ENCODE assay signal across 14 cellular contexts in genomic region chr5:31726952-31727351, GRCh38.
DNase-seq lines count a peak whose midpoint lies in the region; ATAC-seq and TF ChIP-seq lines count a peak whose summit lies in the region.
"Had no signal": no experiment of that assay in that cellular context is flagged by ENCODE, and none has a peak within 500 bp of the region (broad histone marks: within the 10 kb centered on the region; RNA-seq: fewer than 3 reads in every experiment).

No MANE protein-coding gene starts in this region.

- H3K4me1 ChIP-seq in heart right ventricle, result peaks cover 0 to 39% (median 18%) of the 10 kb centered on the region in 9 donors

- peak in 37 of 61 donors; percentile 5 to 86 (median 32) for DNase-seq in caudate nucleus (lab: John Stamatoyannopoulos, UW)
- no peak for DNase-seq in heart right ventricle
- peak; percentile 26 for DNase-seq in occipital lobe (lab: John Stamatoyannopoulos, UW)
- peak; percentile 44 for DNase-seq in superior temporal gyrus (ENCODE audit: extremely low spot score)
- no peak for DNase-seq in H4 (ENCODE audit: low spot score)
- DNase-seq in inferior parietal cortex (ENCODE audit: extremely low spot score), result no peak
- no peak for DNase-seq in SHP77 treated with DMSO at 0.1 percent for 48 hours (lab: John Stamatoyannopoulos, UW)
- DNase-seq: C1 segment of cervical spinal cord; Calu3; CD4-positive, alpha-beta T cell; DMS 273 treated with DMSO at 0.1 percent for 48 hours; HCEC 1CT; HFFc6 had no signal

- H3K27me3 ChIP-seq in heart right ventricle, result no peaks in the 10 kb centered on the region

- no peaks in the 10 kb centered on the region for H3K36me3 ChIP-seq in heart right ventricle

- peak overlapping the region; percentile 65 for H3K27ac ChIP-seq in caudate nucleus (ENCODE audit: low read depth, low read length)
- H3K27ac ChIP-seq in heart right ventricle, result peak overlapping the region in 6 of 10 donors; percentile 6 to 45 (median 33)
- H3K27ac ChIP-seq: HL-60 had no signal

- 58 to 69% methylated on average over 7 of the region's 7 CpGs for WGBS in heart right ventricle, 2 donors

- ATAC-seq in heart right ventricle, result peak; percentile 35 to 61 (median 42)

- TF ChIP-seq CTCF in heart right ventricle (IDR thresholded peaks at IDR 0.05), result no peak

- H3K4me3 ChIP-seq in heart right ventricle, result no peak overlapping the region

- H3K9me3 ChIP-seq in heart right ventricle, result no peaks in the 10 kb centered on the region

- intact Hi-C loops in heart right ventricle (cut with DNase I), result no loop called here

Comparison
In these comparisons a context has a peak if more than half of its experiments do, and no peak if none do; other contexts are left out.
1. DNase-seq: peak in caudate nucleus (37 of 61), occipital lobe (single experiment) and superior temporal gyrus (single experiment); none in heart right ventricle (0 of 2), H4 (single experiment), inferior parietal cortex (single experiment) and SHP77 treated with DMSO at 0.1 percent for 48 hours (single experiment).